In genomic region chr10:114303556-114303955, GRCh38 we compare ENCODE assay signal across 10 cellular contexts.
DNase-seq lines count a peak whose midpoint lies in the region; ATAC-seq, FAIRE-seq and TF ChIP-seq lines count a peak whose summit lies in the region.
"Had no signal": no experiment of that assay in that cellular context is flagged by ENCODE, and none has a peak within 500 bp of the region (broad histone marks: within the 10 kb centered on the region; RNA-seq: fewer than 3 reads in every experiment).

No MANE protein-coding gene starts in this region.

- peaks cover 14% of the 10 kb centered on the region for H3K4me1 Mint-ChIP-seq in activated T-cell treated with anti-CD3 and anti-CD28 coated beads, Interleukin-2, amount 50 U/mL, for 24 hours (ENCODE audit: low read depth)
- H3K4me1 Mint-ChIP-seq in central memory CD8-positive, alpha-beta T cell = peaks cover 14% of the 10 kb centered on the region
- H3K4me1 Mint-ChIP-seq in stimulated activated naive CD8-positive, alpha-beta T cell treated with anti-CD3 and anti-CD28 coated beads, Interleukin-15, amount 100 ng/mL, for 72 hours = peaks cover 35% of the 10 kb centered on the region

- H3K27ac Mint-ChIP-seq in activated T-cell treated with anti-CD3 and anti-CD28 coated beads, Interleukin-2, amount 50 U/mL, for 24 hours = no peak overlapping the region
- peak overlapping the region; percentile 13 for H3K27ac Mint-ChIP-seq in central memory CD8-positive, alpha-beta T cell (ENCODE audit: low read depth)
- peak overlapping the region in 1 of 2 donors; percentile 39 for H3K27ac Mint-ChIP-seq in stimulated activated naive CD8-positive, alpha-beta T cell treated with anti-CD3 and anti-CD28 coated beads, Interleukin-15, amount 100 ng/mL, for 72 hours

- H3K36me3 Mint-ChIP-seq in activated T-cell treated with anti-CD3 and anti-CD28 coated beads, Interleukin-2, amount 50 U/mL, for 24 hours (ENCODE audit: low read depth) = peaks cover 19% of the 10 kb centered on the region
- peaks cover 3% of the 10 kb centered on the region for H3K36me3 Mint-ChIP-seq in central memory CD8-positive, alpha-beta T cell (ENCODE audit: insufficient read depth)

- no peak for DNase-seq in activated T-cell treated with anti-CD3 and anti-CD28 coated beads, Interleukin-2, amount 50 U/mL, for 24 hours
- DNase-seq in activated T-cell treated with anti-CD3 and anti-CD28 coated beads, Interleukin-2, amount 50 U/mL, for 1 hour = no peak
- no peak for DNase-seq in central memory CD8-positive, alpha-beta T cell (ENCODE audit: low spot score in 2 of 2)
- DNase-seq in stimulated activated naive CD8-positive, alpha-beta T cell treated with anti-CD3 and anti-CD28 coated beads, Interleukin-15, amount 100 ng/mL, for 72 hours = no peak
- DNase-seq in urothelium cell line (ENCODE audit: low spot score) = no peak
- no peak for DNase-seq in lower lobe of right lung
- DNase-seq in Ammon's horn (ENCODE audit: low spot score) = no peak

- H3K27ac ChIP-seq in lower lobe of right lung = no peak overlapping the region

- FAIRE-seq in urothelium cell line (lab: Jason Lieb, UNC) = no peak
- FAIRE-seq: A549 had no signal

- no peaks in the 10 kb centered on the region for H3K27me3 ChIP-seq in lower lobe of right lung (ENCODE audit: low read depth)
- H3K27me3 ChIP-seq: ovary had no signal

- no peak for TF ChIP-seq CTCF in lower lobe of right lung (IDR thresholded peaks at IDR 0.05)

- peak; percentile 5 for ATAC-seq in HG03280 (IDR thresholded peaks at IDR 0.05; ENCODE audit: unreplicated experiment)
- no peak for ATAC-seq in central memory CD8-positive, alpha-beta T cell (replicated peaks; ENCODE audit: extremely low read depth, poor library complexity, severe bottlenecking)
- ATAC-seq in stimulated activated naive CD8-positive, alpha-beta T cell treated with anti-CD3 and anti-CD28 coated beads, Interleukin-15, amount 100 ng/mL, for 72 hours = no peak
- ATAC-seq in lower lobe of right lung = no peak

- no peaks in the 10 kb centered on the region for H3K9me3 Mint-ChIP-seq in activated T-cell treated with anti-CD3 and anti-CD28 coated beads, Interleukin-2, amount 50 U/mL, for 24 hours
- H3K9me3 Mint-ChIP-seq in central memory CD8-positive, alpha-beta T cell = no peaks in the 10 kb centered on the region
- no peaks in the 10 kb centered on the region for H3K9me3 Mint-ChIP-seq in stimulated activated naive CD8-positive, alpha-beta T cell treated with anti-CD3 and anti-CD28 coated beads, Interleukin-15, amount 100 ng/mL, for 72 hours

- no peaks in the 10 kb centered on the region for H3K27me3 Mint-ChIP-seq in activated T-cell treated with anti-CD3 and anti-CD28 coated beads, Interleukin-2, amount 50 U/mL, for 24 hours
- H3K27me3 Mint-ChIP-seq in central memory CD8-positive, alpha-beta T cell = no peaks in the 10 kb centered on the region
- H3K27me3 Mint-ChIP-seq in stimulated activated naive CD8-positive, alpha-beta T cell treated with anti-CD3 and anti-CD28 coated beads, Interleukin-15, amount 100 ng/mL, for 72 hours = no peaks in the 10 kb centered on the region

- no peaks in the 10 kb centered on the region for H3K9me3 ChIP-seq in lower lobe of right lung
- H3K9me3 ChIP-seq: A549, ovary had no signal

- no peak overlapping the region for H3K4me3 ChIP-seq in lower lobe of right lung

- peaks cover 7% of the 10 kb centered on the region for H3K36me3 ChIP-seq in lower lobe of right lung
- H3K36me3 ChIP-seq: ovary had no signal

- peaks cover 10% of the 10 kb centered on the region for H3K4me1 ChIP-seq in lower lobe of right lung

- H3K4me3 Mint-ChIP-seq in activated T-cell treated with anti-CD3 and anti-CD28 coated beads, Interleukin-2, amount 50 U/mL, for 24 hours = peak overlapping the region; percentile 75
- H3K4me3 Mint-ChIP-seq in central memory CD8-positive, alpha-beta T cell = peak overlapping the region; percentile 90
- H3K4me3 Mint-ChIP-seq in stimulated activated naive CD8-positive, alpha-beta T cell treated with anti-CD3 and anti-CD28 coated beads, Interleukin-15, amount 100 ng/mL, for 72 hours = peak overlapping the region; percentile 93 to 95

- intact Hi-C loops in lower lobe of right lung (cut with DNase I) = loop anchor here (10.0 kb wide), 1 partner anchor 151 kb away; no protein-coding TSS in a partner anchor
